In genomic region chr6:137883400-137883888, GRCh38 we compare ENCODE assay signal across 10 cellular contexts. TPM values are rescaled to one million over a fixed set of nuclear protein-coding genes. Genes with fewer than 3 reads are reported as not detected.
DNase-seq lines count a peak whose midpoint lies in the region; ATAC-seq and TF ChIP-seq lines count a peak whose summit lies in the region.
"Had no signal": no experiment of that assay in that cellular context is flagged by ENCODE, and none has a peak within 500 bp of the region (broad histone marks: within the 10 kb centered on the region; RNA-seq: fewer than 3 reads in every experiment).

No MANE protein-coding gene starts in this region.

- peaks cover 27% of the 10 kb centered on the region for H3K4me1 ChIP-seq in upper lobe of right lung
- peaks cover 0 to 2% of the 10 kb centered on the region in 2 donors for H3K4me1 ChIP-seq in ascending aorta

- peak; percentile 57 for DNase-seq in activated naive CD4-positive, alpha-beta T cell treated with anti-CD3 and anti-CD28 coated beads for 36 hours
- no peak for DNase-seq in activated naive CD4-positive, alpha-beta T cell (lab: John Stamatoyannopoulos, UW)
- no peak for DNase-seq in activated T-helper 1 cell treated with anti-CD3 and anti-CD28 coated beads, Interleukin-12 subunit alpha, Interleukin-12 subunit beta, Interleukin-2, Interleukin-4 antibody, amounts not matched to agents 30 ng/mL and 10 ng/mL and 1 ng/mL, durations not matched to agents 14 hours and 24 hours and 36 hours (ENCODE audit: low spot score)
- DNase-seq in kidney glomerular epithelial cell (lab: John Stamatoyannopoulos, UW): peak; percentile 40
- no peak for DNase-seq in upper lobe of right lung
- DNase-seq in ascending aorta (ENCODE audit: low spot score in 2 of 2): no peak
- no peak for DNase-seq in left colon
- DNase-seq: NCI-H1048 had no signal

- H3K4me3 ChIP-seq in upper lobe of right lung (no peak overlapping the region), ascending aorta (no peak overlapping the region)
- H3K4me3 ChIP-seq: skin epidermis had no signal

- peak overlapping the region; percentile 96 for H3K27ac Mint-ChIP-seq in activated naive CD4-positive, alpha-beta T cell treated with anti-CD3 and anti-CD28 coated beads for 36 hours
- H3K27ac Mint-ChIP-seq in activated T-helper 1 cell treated with anti-CD3 and anti-CD28 coated beads, Interleukin-12 subunit alpha, Interleukin-12 subunit beta, Interleukin-2, Interleukin-4 antibody, amounts not matched to agents 30 ng/mL and 10 ng/mL and 1 ng/mL, durations not matched to agents 14 hours and 24 hours and 36 hours: peak overlapping the region; percentile 95

- H3K27me3 ChIP-seq in upper lobe of right lung (no peaks in the 10 kb centered on the region), ascending aorta (no peaks in the 10 kb centered on the region)

- no peaks in the 10 kb centered on the region for H3K27me3 Mint-ChIP-seq in activated naive CD4-positive, alpha-beta T cell treated with anti-CD3 and anti-CD28 coated beads for 36 hours (ENCODE audit: low read depth)
- H3K27me3 Mint-ChIP-seq in activated T-helper 1 cell treated with anti-CD3 and anti-CD28 coated beads, Interleukin-12 subunit alpha, Interleukin-12 subunit beta, Interleukin-2, Interleukin-4 antibody, amounts not matched to agents 30 ng/mL and 10 ng/mL and 1 ng/mL, durations not matched to agents 14 hours and 24 hours and 36 hours (ENCODE audit: insufficient read depth): no peaks in the 10 kb centered on the region

- no peaks in the 10 kb centered on the region for H3K9me3 ChIP-seq in upper lobe of right lung
- peaks cover 0 to 1% of the 10 kb centered on the region in 2 donors for H3K9me3 ChIP-seq in ascending aorta

- peak; percentile 81 for ATAC-seq in upper lobe of right lung
- no peak for ATAC-seq in left colon
- no peak for ATAC-seq in HG03460 (IDR thresholded peaks at IDR 0.05; ENCODE audit: unreplicated experiment)

- H3K27ac ChIP-seq in upper lobe of right lung (peak overlapping the region; percentile 76), ascending aorta (no peak overlapping the region)

- peaks cover 52% of the 10 kb centered on the region for H3K4me1 Mint-ChIP-seq in activated naive CD4-positive, alpha-beta T cell treated with anti-CD3 and anti-CD28 coated beads for 36 hours (ENCODE audit: low read depth)
- H3K4me1 Mint-ChIP-seq in activated T-helper 1 cell treated with anti-CD3 and anti-CD28 coated beads, Interleukin-12 subunit alpha, Interleukin-12 subunit beta, Interleukin-2, Interleukin-4 antibody, amounts not matched to agents 30 ng/mL and 10 ng/mL and 1 ng/mL, durations not matched to agents 14 hours and 24 hours and 36 hours (ENCODE audit: low read depth): peaks cover 50% of the 10 kb centered on the region

- peaks cover 45% of the 10 kb centered on the region for H3K36me3 ChIP-seq in upper lobe of right lung
- peaks cover 27 to 41% of the 10 kb centered on the region in 2 donors for H3K36me3 ChIP-seq in ascending aorta

- peak overlapping the region; percentile 41 for H3K4me3 Mint-ChIP-seq in activated naive CD4-positive, alpha-beta T cell treated with anti-CD3 and anti-CD28 coated beads for 36 hours
- H3K4me3 Mint-ChIP-seq in activated T-helper 1 cell treated with anti-CD3 and anti-CD28 coated beads, Interleukin-12 subunit alpha, Interleukin-12 subunit beta, Interleukin-2, Interleukin-4 antibody, amounts not matched to agents 30 ng/mL and 10 ng/mL and 1 ng/mL, durations not matched to agents 14 hours and 24 hours and 36 hours: peak overlapping the region; percentile 44

- TF ChIP-seq CTCF in upper lobe of right lung (IDR thresholded peaks at IDR 0.05) (no peak), ascending aorta (IDR thresholded peaks at IDR 0.05) (no peak)

- CTCF ChIA-PET in activated naive CD4-positive, alpha-beta T cell treated with anti-CD3 and anti-CD28 coated beads for 36 hours (lab: Charles Lee): interaction anchor here (0.9 to 12.9 kb wide), 8 partner anchors 10 to 179 kb away, joined by 3 to 156 read pairs (median 4); partner anchors contain the start of gene TNFAIP3

- peaks cover 16% of the 10 kb centered on the region for H3K9me3 Mint-ChIP-seq in activated naive CD4-positive, alpha-beta T cell treated with anti-CD3 and anti-CD28 coated beads for 36 hours
- H3K9me3 Mint-ChIP-seq in activated T-helper 1 cell treated with anti-CD3 and anti-CD28 coated beads, Interleukin-12 subunit alpha, Interleukin-12 subunit beta, Interleukin-2, Interleukin-4 antibody, amounts not matched to agents 30 ng/mL and 10 ng/mL and 1 ng/mL, durations not matched to agents 14 hours and 24 hours and 36 hours: peaks cover 23% of the 10 kb centered on the region

- intact Hi-C loops in activated naive CD4-positive, alpha-beta T cell treated with anti-CD3 and anti-CD28 coated beads for 36 hours (cut with micrococcal nuclease): loop anchor here (1.0 to 2.0 kb wide), 4 partner anchors 8 to 57 kb away; no protein-coding TSS in a partner anchor
- intact Hi-C loops in activated T-helper 1 cell treated with anti-CD3 and anti-CD28 coated beads, Interleukin-12 subunit alpha, Interleukin-12 subunit beta, Interleukin-2, Interleukin-4 antibody, amounts not matched to agents 30 ng/mL and 10 ng/mL and 1 ng/mL, durations not matched to agents 14 hours and 24 hours and 36 hours (cut with micrococcal nuclease): loop anchor here (1.0 to 2.0 kb wide), 2 partner anchors 21 to 57 kb away; no protein-coding TSS in a partner anchor
- intact Hi-C loops in upper lobe of right lung (cut with DNase I): no loop called here
- intact Hi-C loops in ascending aorta (cut with DNase I): no loop called here
- intact Hi-C loops in left colon (cut with DNase I, micrococcal nuclease): no loop called here

- H3K36me3 Mint-ChIP-seq in activated naive CD4-positive, alpha-beta T cell treated with anti-CD3 and anti-CD28 coated beads for 36 hours (ENCODE audit: low read depth): peaks cover 67% of the 10 kb centered on the region
- H3K36me3 Mint-ChIP-seq in activated T-helper 1 cell treated with anti-CD3 and anti-CD28 coated beads, Interleukin-12 subunit alpha, Interleukin-12 subunit beta, Interleukin-2, Interleukin-4 antibody, amounts not matched to agents 30 ng/mL and 10 ng/mL and 1 ng/mL, durations not matched to agents 14 hours and 24 hours and 36 hours (ENCODE audit: low read depth): peaks cover 63% of the 10 kb centered on the region

RNA-seq across cellular contexts. Expression of gene TNFAIP3, which starts 16.4 kb away (rescaled TPM):
- 100 to 1,000 TPM; 289 to 294 TPM for total RNA-seq in activated naive CD4-positive, alpha-beta T cell treated with anti-CD3 and anti-CD28 coated beads for 36 hours
- 250 and 257 TPM in 2 replicates for total RNA-seq in activated T-helper 1 cell treated with anti-CD3 and anti-CD28 coated beads, Interleukin-12 subunit alpha, Interleukin-12 subunit beta, Interleukin-2, Interleukin-4 antibody, amounts not matched to agents 30 ng/mL and 10 ng/mL and 1 ng/mL, durations not matched to agents 14 hours and 24 hours and 36 hours
- total RNA-seq in upper lobe of right lung (45.9 TPM), ascending aorta (24.5 TPM), left colon (10 to 100 TPM; 36.1 to 45.7 TPM)

Comparison
In these comparisons a context has a peak if more than half of its experiments do, and no peak if none do; other contexts are left out.
1. DNase-seq: peak in activated naive CD4-positive, alpha-beta T cell treated with anti-CD3 and anti-CD28 coated beads for 36 hours (single experiment) and kidney glomerular epithelial cell (single experiment); none in activated naive CD4-positive, alpha-beta T cell (0 of 4), activated T-helper 1 cell treated with anti-CD3 and anti-CD28 coated beads, Interleukin-12 subunit alpha, Interleukin-12 subunit beta, Interleukin-2, Interleukin-4 antibody, amounts not matched to agents 30 ng/mL and 10 ng/mL and 1 ng/mL, durations not matched to agents 14 hours and 24 hours and 36 hours (single experiment), upper lobe of right lung (single experiment), ascending aorta (0 of 2) and left colon (0 of 2).
2. intact Hi-C loops: an anchor here in activated naive CD4-positive, alpha-beta T cell treated with anti-CD3 and anti-CD28 coated beads for 36 hours (1.0 to 2.0 kb wide) and activated T-helper 1 cell treated with anti-CD3 and anti-CD28 coated beads, Interleukin-12 subunit alpha, Interleukin-12 subunit beta, Interleukin-2, Interleukin-4 antibody, amounts not matched to agents 30 ng/mL and 10 ng/mL and 1 ng/mL, durations not matched to agents 14 hours and 24 hours and 36 hours (1.0 to 2.0 kb wide); none called in upper lobe of right lung, ascending aorta and left colon.